Comparison of ENCODE assay signal across 9 cellular contexts in the genomic region with DNA sequence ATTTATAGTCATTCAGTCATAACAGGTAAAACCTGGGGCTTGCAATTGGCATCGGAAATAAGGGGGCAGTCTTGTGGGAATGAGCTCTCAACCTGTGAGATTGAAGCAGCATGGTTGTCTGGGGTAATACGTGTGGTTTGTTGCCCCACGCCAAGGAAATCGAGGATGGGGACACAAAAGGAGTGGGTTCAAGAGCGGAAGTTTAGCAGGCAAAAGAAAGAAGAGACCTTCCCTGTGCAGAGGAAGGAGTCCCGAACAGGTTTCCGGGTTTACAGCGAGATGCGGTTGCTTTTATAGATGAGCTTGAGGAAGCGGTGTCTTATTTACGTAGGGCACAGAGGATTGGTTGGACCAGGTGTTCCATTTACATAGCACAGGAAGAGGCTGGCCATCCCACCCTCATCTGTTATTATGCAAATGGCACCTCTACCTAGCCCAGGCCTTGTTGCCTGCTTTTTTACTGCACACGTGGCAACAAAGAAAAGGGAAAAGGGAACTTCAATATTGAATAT. TPM values are rescaled to one million over a fixed set of nuclear protein-coding genes. Genes with fewer than 3 reads are reported as not detected.
DNase-seq lines count a peak whose midpoint lies in the region; ATAC-seq and TF ChIP-seq lines count a peak whose summit lies in the region.
"Had no signal": no experiment of that assay in that cellular context is flagged by ENCODE, and none has a peak within 500 bp of the region (broad histone marks: within the 10 kb centered on the region; RNA-seq: fewer than 3 reads in every experiment).

No MANE protein-coding gene starts in this region.

- TF ChIP-seq EP300 in esophagus muscularis mucosa (IDR thresholded peaks at IDR 0.05), result no peak

- no peak overlapping the region for H3K9ac ChIP-seq in trophoblast cell (ENCODE audit: low read length)

- no peak for TF ChIP-seq CTCF in esophagus muscularis mucosa (IDR thresholded peaks at IDR 0.05)

- H2BK12ac ChIP-seq in trophoblast cell (ENCODE audit: low read length), result no peak overlapping the region

- no peaks in the 10 kb centered on the region for H3K79me2 ChIP-seq in trophoblast cell (ENCODE audit: control insufficient read depth, insufficient read depth, low read length, poor library complexity)

- H2BK5ac ChIP-seq in trophoblast cell (ENCODE audit: low read depth, low read length, poor library complexity), result no peak overlapping the region

- H3K36me3 ChIP-seq in esophagus muscularis mucosa (peaks cover 0 to 10% (median 8%) of the 10 kb centered on the region in 4 donors), trophoblast cell (ENCODE audit: control insufficient read depth in 1 of 2, insufficient read depth in 2 of 2, low read length in 2 of 2) (peaks cover 1% of the 10 kb centered on the region in 2 experiments)
- H3K36me3 ChIP-seq: SJSA1 had no signal

- H3K79me1 ChIP-seq in trophoblast cell (ENCODE audit: low read length), result no peaks in the 10 kb centered on the region

- 38% methylated on average over 12 of the region's 12 CpGs for WGBS in esophagus muscularis mucosa
- no CpG with 5 or more reads among the region's 12 CpGs for WGBS in trophoblast cell (ENCODE audit: extremely low coverage, insufficient coverage, insufficient read length)

- ATAC-seq in GM21423 (IDR thresholded peaks at IDR 0.05; ENCODE audit: unreplicated experiment) (peak; percentile 37), HG03457 (IDR thresholded peaks at IDR 0.05; ENCODE audit: unreplicated experiment) (no peak)

- no peak for TF ChIP-seq POLR2A in esophagus muscularis mucosa (IDR thresholded peaks at IDR 0.05; ENCODE audit: low read depth)

- H3K27me3 ChIP-seq in esophagus muscularis mucosa, result no peaks in the 10 kb centered on the region
- no peaks in the 10 kb centered on the region for H3K27me3 ChIP-seq in trophoblast cell (ENCODE audit: insufficient read depth, low read length)
- H3K27me3 ChIP-seq: SJSA1 had no signal

- H3K23ac ChIP-seq in trophoblast cell (ENCODE audit: low read length), result no peak overlapping the region

- no peak overlapping the region for H3K4ac ChIP-seq in trophoblast cell (ENCODE audit: low read depth, low read length)

- H3K9me3 ChIP-seq in esophagus muscularis mucosa (peaks cover 0 to 8% (median 3%) of the 10 kb centered on the region in 4 donors), trophoblast cell (ENCODE audit: insufficient read depth, low read depth, low read length) (peaks cover 5% of the 10 kb centered on the region)

- H3K4me1 ChIP-seq in esophagus muscularis mucosa, result peaks cover 17 to 25% (median 22%) of the 10 kb centered on the region in 4 donors
- no peaks in the 10 kb centered on the region for H3K4me1 ChIP-seq in trophoblast cell (ENCODE audit: control insufficient read depth in 1 of 2, insufficient read depth in 2 of 2, low read length in 2 of 2)

- no peak overlapping the region for H2AK5ac ChIP-seq in trophoblast cell (ENCODE audit: low read length)

- H3K4me3 ChIP-seq in esophagus muscularis mucosa (peak overlapping the region in 2 of 4 donors; percentile 9 to 26), trophoblast cell (ENCODE audit: low read depth, low read length) (no peak overlapping the region)
- H3K4me3 ChIP-seq: SJSA1 had no signal

- no peak overlapping the region for H2BK120ac ChIP-seq in trophoblast cell (ENCODE audit: insufficient read depth, low read length, poor library complexity)

- H3K18ac ChIP-seq in trophoblast cell (ENCODE audit: low read length), result no peak overlapping the region

- no peak overlapping the region for H4K8ac ChIP-seq in trophoblast cell (ENCODE audit: low read depth, low read length)

- H3K14ac ChIP-seq in trophoblast cell (ENCODE audit: low read length), result no peak overlapping the region

- intact Hi-C loops in esophagus muscularis mucosa (cut with DNase I), result loop anchor here (5.0 kb wide), 1 partner anchor 85 kb away; no protein-coding TSS in a partner anchor

- H3K27ac ChIP-seq in esophagus muscularis mucosa (replicated peaks in 1 of 4) (peak overlapping the region in 2 of 4 donors; percentile 32 to 35), trophoblast cell (ENCODE audit: low read depth, low read length) (no peak overlapping the region)
- H3K27ac ChIP-seq: SJSA1 had no signal

- peak overlapping the region; percentile 54 for H2AFZ ChIP-seq in trophoblast cell (ENCODE audit: insufficient read depth, low read length, poor library complexity)

- peak overlapping the region; percentile 43 for H3K4me2 ChIP-seq in trophoblast cell (ENCODE audit: low read length)

- peak; percentile 86 for DNase-seq in NCI-H2227 (lab: John Stamatoyannopoulos, UW; ENCODE audit: unreplicated experiment)
- peak; percentile 52 to 56 for DNase-seq in activated CD4-positive, alpha-beta T cell treated with anti-CD3 and anti-CD28 coated beads, Interleukin-2, amount 50 U/mL, for 4 hours
- peak; percentile 91 for DNase-seq in esophagus muscularis mucosa (ENCODE audit: extremely low spot score)
- DNase-seq in trophoblast cell, result peak; percentile 83 to 86
- DNase-seq in ecto neural progenitor cell (ENCODE audit: low spot score), result no peak
- no peak for DNase-seq in AG20443 (ENCODE audit: low spot score)

- H4K12ac ChIP-seq in trophoblast cell (ENCODE audit: low read depth, low read length), result no peak overlapping the region

- no peak overlapping the region for H4K91ac ChIP-seq in trophoblast cell (ENCODE audit: low read depth, low read length)

RNA-seq across cellular contexts. Expression of a gene that starts 37.3 kb away (rescaled TPM):
- total RNA-seq in esophagus muscularis mucosa, result 10 to 100 TPM; 22.4 to 28.3 (median 26.4) TPM
- 14.1 and 17.7 TPM in 2 replicates for polyA plus RNA-seq in trophoblast cell (2013)

RNA-seq across cellular contexts. Expression of a gene that starts 41.1 kb away (rescaled TPM):
- total RNA-seq in esophagus muscularis mucosa, result 10 to 100 TPM; 28.7 to 56.3 (median 39.3) TPM
- 36.4 and 40.4 TPM in 2 replicates for polyA plus RNA-seq in trophoblast cell (2013)

Comparison
In these comparisons a context has a peak if more than half of its experiments do, and no peak if none do; other contexts are left out.
1. DNase-seq: peak in NCI-H2227 (single experiment), activated CD4-positive, alpha-beta T cell treated with anti-CD3 and anti-CD28 coated beads, Interleukin-2, amount 50 U/mL, for 4 hours (2 of 2), esophagus muscularis mucosa (single experiment) and trophoblast cell (2 of 2); none in ecto neural progenitor cell (single experiment) and AG20443 (single experiment).